Comparison of ENCODE assay signal across 8 cellular contexts in the genomic region with DNA sequence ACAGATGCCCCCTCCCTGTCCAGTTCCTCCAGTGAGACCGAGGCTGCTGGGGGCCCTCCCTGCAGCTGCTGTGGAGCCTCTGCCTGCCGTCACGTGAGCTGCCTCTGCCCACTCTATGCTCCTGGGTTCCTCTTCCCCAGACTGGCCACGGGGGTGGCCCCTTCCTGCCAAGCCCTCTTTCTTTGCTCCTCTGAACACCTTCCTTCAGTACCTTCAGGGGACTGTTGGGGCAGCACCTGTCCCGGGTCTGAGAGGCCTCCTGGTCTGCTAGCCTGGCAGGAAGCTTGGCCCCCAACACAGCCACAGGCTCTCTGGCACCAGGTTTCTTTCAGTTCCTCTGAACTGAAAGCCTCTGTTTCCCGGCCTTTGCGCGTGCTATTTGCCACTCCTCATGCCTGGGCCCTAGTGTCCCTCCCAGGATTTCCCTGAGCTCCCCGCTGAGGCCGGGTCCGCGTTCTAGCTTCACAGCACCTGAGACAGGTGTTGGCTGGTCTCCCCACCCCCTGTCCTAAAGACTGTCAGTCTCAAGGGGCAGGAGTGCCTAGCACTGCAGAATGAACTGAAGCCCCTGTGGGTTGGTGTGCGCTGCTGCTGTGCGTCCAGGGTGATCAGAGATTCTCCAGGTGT. TPM values are rescaled to one million over a fixed set of nuclear protein-coding genes. Genes with fewer than 3 reads are reported as not detected.
A peak's percentile ranks its signal among the peaks of the same experiment; 100 is the strongest.
DNase-seq lines count a peak whose midpoint lies in the region; ATAC-seq and TF ChIP-seq lines count a peak whose summit lies in the region.

No MANE protein-coding gene starts in this region.

- DNase-seq in GM13977 (ENCODE audit: low spot score) (peak; percentile 81), nephron progenitor cell (no peak), NCI-H128 (lab: John Stamatoyannopoulos, UW; ENCODE audit: unreplicated experiment) (no peak), HUDEP-2 (lab: John Stamatoyannopoulos, UW; ENCODE audit: unreplicated experiment in 76 of 76) (no peak), NCI-H1694 (lab: John Stamatoyannopoulos, UW) (no peak)
- peak; percentile 25 for DNase-seq in activated CD8-positive, alpha-beta T cell treated with anti-CD3 and anti-CD28 coated beads for 36 hours

- in situ Hi-C loops in GM13977 (cut with MboI; ENCODE audit: low pct_unique_long_range_greater_than_20kb, low sequenced_read_pairs, unreplicated experiment), result no loop called here

- POLR2A ChIA-PET in activated CD8-positive, alpha-beta T cell treated with anti-CD3 and anti-CD28 coated beads for 36 hours (lab: Charles Lee), result no interaction called here

- no peaks in the 10 kb centered on the region for H3K9me3 Mint-ChIP-seq in activated CD8-positive, alpha-beta T cell treated with anti-CD3 and anti-CD28 coated beads for 36 hours
- no peaks in the 10 kb centered on the region for H3K9me3 Mint-ChIP-seq in nephron progenitor cell

- H3K4me3 Mint-ChIP-seq in activated CD8-positive, alpha-beta T cell treated with anti-CD3 and anti-CD28 coated beads for 36 hours, result no peak overlapping the region
- H3K4me3 Mint-ChIP-seq in nephron progenitor cell, result no peak overlapping the region

- CTCF ChIA-PET in activated CD8-positive, alpha-beta T cell treated with anti-CD3 and anti-CD28 coated beads for 36 hours (lab: Charles Lee), result no interaction called here

- peaks cover 3% of the 10 kb centered on the region for H3K4me1 Mint-ChIP-seq in activated CD8-positive, alpha-beta T cell treated with anti-CD3 and anti-CD28 coated beads for 36 hours (ENCODE audit: low read depth)
- H3K4me1 Mint-ChIP-seq in nephron progenitor cell, result peaks cover 41% of the 10 kb centered on the region

- ATAC-seq in HG02759 (IDR thresholded peaks at IDR 0.05; ENCODE audit: unreplicated experiment), result peak; percentile 56
- ATAC-seq in activated CD8-positive, alpha-beta T cell treated with anti-CD3 and anti-CD28 coated beads for 36 hours, result peak; percentile 69
- ATAC-seq in GM19023 (IDR thresholded peaks at IDR 0.05; ENCODE audit: unreplicated experiment), result no peak

- TF ChIP-seq CTCF in GM13977 (IDR thresholded peaks at IDR 0.05; ENCODE audit: extremely low read depth, insufficient read depth, missing control alignments) (peak; percentile 16), nephron progenitor cell (IDR thresholded peaks at IDR 0.05) (no peak)
- no peak for TF ChIP-seq CTCF in activated CD8-positive, alpha-beta T cell treated with anti-CD3 and anti-CD28 coated beads for 36 hours (IDR thresholded peaks at IDR 0.05)

- intact Hi-C loops in activated CD8-positive, alpha-beta T cell treated with anti-CD3 and anti-CD28 coated beads for 36 hours (cut with micrococcal nuclease), result loop anchor here (10.0 kb wide), 1 partner anchor 72 kb away; no protein-coding TSS in a partner anchor

- H3K27ac Mint-ChIP-seq in activated CD8-positive, alpha-beta T cell treated with anti-CD3 and anti-CD28 coated beads for 36 hours, result no peak overlapping the region
- H3K27ac Mint-ChIP-seq in nephron progenitor cell, result peak overlapping the region; percentile 54

- no peaks in the 10 kb centered on the region for H3K36me3 Mint-ChIP-seq in activated CD8-positive, alpha-beta T cell treated with anti-CD3 and anti-CD28 coated beads for 36 hours (ENCODE audit: low read depth)
- H3K36me3 Mint-ChIP-seq in nephron progenitor cell (ENCODE audit: low read depth), result no peaks in the 10 kb centered on the region

- no peaks in the 10 kb centered on the region for H3K27me3 Mint-ChIP-seq in activated CD8-positive, alpha-beta T cell treated with anti-CD3 and anti-CD28 coated beads for 36 hours
- H3K27me3 Mint-ChIP-seq in nephron progenitor cell (ENCODE audit: low read depth, poor library complexity), result peaks cover 14% of the 10 kb centered on the region

RNA-seq across cellular contexts. Expression of a gene that starts 6.6 kb away (rescaled TPM):
- 10 to 100 TPM; 85.9 to 88.6 TPM for total RNA-seq in activated CD8-positive, alpha-beta T cell treated with anti-CD3 and anti-CD28 coated beads for 36 hours

RNA-seq across cellular contexts. Expression of a gene that starts 13.0 kb away (rescaled TPM):
- 10 to 100 TPM; 28.2 to 29.0 TPM for total RNA-seq in activated CD8-positive, alpha-beta T cell treated with anti-CD3 and anti-CD28 coated beads for 36 hours

RNA-seq across cellular contexts. Expression of a gene that starts 24.0 kb away (rescaled TPM):
- total RNA-seq in activated CD8-positive, alpha-beta T cell treated with anti-CD3 and anti-CD28 coated beads for 36 hours, result not detected

RNA-seq across cellular contexts. Expression of a gene that starts 30.7 kb away (rescaled TPM):
- total RNA-seq in activated CD8-positive, alpha-beta T cell treated with anti-CD3 and anti-CD28 coated beads for 36 hours, result 10 to 100 TPM; 32.4 to 33.9 TPM

RNA-seq across cellular contexts. Expression of a gene that starts 32.2 kb away (rescaled TPM):
- 10 to 100 TPM; 16.6 to 16.7 TPM for total RNA-seq in activated CD8-positive, alpha-beta T cell treated with anti-CD3 and anti-CD28 coated beads for 36 hours

Comparison
In these comparisons a context has a peak if more than half of its experiments do, and no peak if none do; other contexts are left out.
1. DNase-seq: peak in GM13977 (single experiment) and activated CD8-positive, alpha-beta T cell treated with anti-CD3 and anti-CD28 coated beads for 36 hours (single experiment); none in nephron progenitor cell (single experiment), NCI-H128 (single experiment), HUDEP-2 (0 of 76) and NCI-H1694 (single experiment).